Comparison of ENCODE assay signal across 20 cellular contexts in the genomic region with DNA sequence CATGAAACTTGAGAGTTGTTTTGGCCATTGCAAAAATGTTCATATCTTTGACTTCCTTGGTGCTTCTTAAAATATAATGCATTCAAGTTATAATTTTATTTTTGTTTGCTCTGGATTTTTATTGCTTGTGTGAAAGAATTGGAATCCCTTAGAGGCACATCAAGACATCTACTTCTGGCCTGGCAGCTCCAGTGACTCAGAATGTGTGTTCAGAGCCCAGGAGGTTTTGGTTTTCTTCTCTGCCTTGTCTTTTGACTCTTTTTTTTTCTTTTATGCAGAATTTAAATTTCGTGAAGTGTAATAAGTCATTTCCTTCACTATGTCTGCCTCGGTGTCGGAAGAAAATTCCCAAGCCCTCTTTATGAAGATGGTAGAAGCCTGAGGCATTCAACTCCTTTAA.
DNase-seq lines count a peak whose midpoint lies in the region; ATAC-seq and TF ChIP-seq lines count a peak whose summit lies in the region.
"Had no signal": no experiment of that assay in that cellular context is flagged by ENCODE, and none has a peak within 500 bp of the region (broad histone marks: within the 10 kb centered on the region; RNA-seq: fewer than 3 reads in every experiment).

No MANE protein-coding gene starts in this region.

- peak overlapping the region; percentile 18; the same call in 1 of the 2 replicates for H3K4me3 ChIP-seq in GM23248
- no peak overlapping the region for H3K4me3 ChIP-seq in fibroblast of mammary gland (ENCODE audit: control insufficient read depth, low read depth, low read length)
- H3K4me3 ChIP-seq in tibial artery = no peak overlapping the region
- no peak overlapping the region for H3K4me3 ChIP-seq in mucosa of descending colon
- H3K4me3 ChIP-seq: GM12878, thyroid gland had no signal

- WGBS in GM23248 (ENCODE audit: low coverage in 1 of 2, low lambda C conversion rate in 2 of 2, missing lambda C conversion rate in 2 of 2), 2 experiments = 4 to 10% methylated on average over 3 of the region's 3 CpGs

- H3K4me1 Mint-ChIP-seq in T-helper 2 cell treated with Interferon-gamma antibody and Interleukin-4, amounts not matched to agents 5 μg/mL and 100 μg/mL, for 36 hours (ENCODE audit: low read depth) = no peaks in the 10 kb centered on the region
- H3K4me1 Mint-ChIP-seq: activated B cell treated with CpG ODN at 0.5 μM for 24 hours had no signal

- in situ Hi-C loops in GM23248 (cut with MboI) = no loop called here

- H3K27ac ChIP-seq in GM23248 (peak overlapping the region; percentile 55), VCaP (peak overlapping the region; percentile 59), tibial artery (peak overlapping the region; percentile 83 to 86)
- H3K27ac ChIP-seq: RWPE1, thyroid gland had no signal

- no peaks in the 10 kb centered on the region for H3K36me3 ChIP-seq in GM23248 (ENCODE audit: low read depth)
- no peaks in the 10 kb centered on the region for H3K36me3 ChIP-seq in tibial artery
- no peaks in the 10 kb centered on the region for H3K36me3 ChIP-seq in mucosa of descending colon (ENCODE audit: low read depth)
- H3K36me3 ChIP-seq: thyroid gland had no signal

- peaks cover 21% of the 10 kb centered on the region for H3F3A ChIP-seq in GM23248 (ENCODE audit: insufficient read depth)

- H3K27me3 ChIP-seq in GM23248 (replicated peaks; ENCODE audit: insufficient read depth) = no peaks in the 10 kb centered on the region
- no peaks in the 10 kb centered on the region for H3K27me3 ChIP-seq in tibial artery
- H3K27me3 ChIP-seq: thyroid gland had no signal

- ATAC-seq in mucosa of descending colon = no peak
- ATAC-seq: GM12878, right cardiac atrium had no signal

- H3K9me3 ChIP-seq in GM23248 (ENCODE audit: low read depth) (no peaks in the 10 kb centered on the region), tibial artery (no peaks in the 10 kb centered on the region), mucosa of descending colon (no peaks in the 10 kb centered on the region)
- H3K9me3 ChIP-seq: thyroid gland had no signal

- no peaks in the 10 kb centered on the region for H4K20me1 ChIP-seq in GM23248 (ENCODE audit: insufficient read depth)

- H3K79me2 ChIP-seq in GM23248 (ENCODE audit: insufficient read depth) = no peaks in the 10 kb centered on the region

- no peaks in the 10 kb centered on the region for H3K9me2 ChIP-seq in GM23248 (ENCODE audit: insufficient read depth)

- peaks cover 10% of the 10 kb centered on the region for H3K27me3 Mint-ChIP-seq in T-helper 2 cell treated with Interferon-gamma antibody and Interleukin-4, amounts not matched to agents 5 μg/mL and 100 μg/mL, for 36 hours (ENCODE audit: low read depth)
- H3K27me3 Mint-ChIP-seq: activated B cell treated with CpG ODN at 0.5 μM for 24 hours had no signal

- peak overlapping the region; percentile 22; the same call in 1 of the 2 replicates for H3K9ac ChIP-seq in GM23248

- H3K36me3 Mint-ChIP-seq in T-helper 2 cell treated with Interferon-gamma antibody and Interleukin-4, amounts not matched to agents 5 μg/mL and 100 μg/mL, for 36 hours (ENCODE audit: low read depth) = no peaks in the 10 kb centered on the region
- H3K36me3 Mint-ChIP-seq: CD14-positive monocyte had no signal

- peak overlapping the region; percentile 46 for H2AFZ ChIP-seq in GM23248

- no peak overlapping the region for H3K4me3 Mint-ChIP-seq in T-helper 2 cell treated with Interferon-gamma antibody and Interleukin-4, amounts not matched to agents 5 μg/mL and 100 μg/mL, for 36 hours
- H3K4me3 Mint-ChIP-seq: activated B cell treated with CpG ODN at 0.5 μM for 24 hours, CD14-positive monocyte had no signal

- peaks cover 53% of the 10 kb centered on the region for H3K4me1 ChIP-seq in GM23248 (ENCODE audit: insufficient read depth)
- H3K4me1 ChIP-seq in tibial artery = peaks cover 0 to 82% (median 37%) of the 10 kb centered on the region in 4 donors
- H3K4me1 ChIP-seq in mucosa of descending colon (ENCODE audit: low read depth) = no peaks in the 10 kb centered on the region
- H3K4me1 ChIP-seq: thyroid gland had no signal

- no peaks in the 10 kb centered on the region for H3K9me3 Mint-ChIP-seq in T-helper 2 cell treated with Interferon-gamma antibody and Interleukin-4, amounts not matched to agents 5 μg/mL and 100 μg/mL, for 36 hours
- H3K9me3 Mint-ChIP-seq: activated B cell treated with CpG ODN at 0.5 μM for 24 hours had no signal

- intact Hi-C loops in tibial artery (cut with DNase I; ENCODE audit: low total_unique reads) = no loop called here
- intact Hi-C loops in mucosa of descending colon (cut with DNase I, micrococcal nuclease) = no loop called here

- DNase-seq in GM23248 = peak; percentile 85
- peak; percentile 87 for DNase-seq in fibroblast of mammary gland (ENCODE audit: low read depth)
- DNase-seq in tibial artery = peak in 1 of 2 donors; percentile 56
- no peak for DNase-seq in cerebellum (ENCODE audit: low spot score)
- DNase-seq in mucosa of descending colon = no peak
- no peak for DNase-seq in T-helper 2 cell treated with Interferon-gamma antibody and Interleukin-4, amounts not matched to agents 5 μg/mL and 100 μg/mL, for 36 hours (ENCODE audit: low spot score)
- DNase-seq: activated B cell treated with CpG ODN at 0.5 μM for 24 hours; activated effector memory CD4-positive, alpha-beta T cell treated with Interleukin-2 at 50 U/mL for 16 hours; DND-41; hypothalamus; NCI-H1092; NCI-H82; right cardiac atrium; stimulated activated CD4-positive, alpha-beta T cell treated with anti-CD3 and anti-CD28 coated beads, Interleukin-4, amount 100 ng/mL, for 1 hour; stimulated activated CD8-positive, alpha-beta memory T cell treated with anti-CD3 and anti-CD28 coated beads, Interleukin-4, amount 100 ng/mL, for 48 hours; thyroid gland had no signal

- H3K4me2 ChIP-seq in GM23248 (ENCODE audit: unreplicated experiment) = peak overlapping the region; percentile 65

- H3K27ac Mint-ChIP-seq in T-helper 2 cell treated with Interferon-gamma antibody and Interleukin-4, amounts not matched to agents 5 μg/mL and 100 μg/mL, for 36 hours = no peak overlapping the region
- H3K27ac Mint-ChIP-seq: activated B cell treated with CpG ODN at 0.5 μM for 24 hours, CD14-positive monocyte had no signal

- TF ChIP-seq CTCF in VCaP (conservative IDR thresholded peaks at IDR 0.05) (no peak), fibroblast of mammary gland (conservative IDR thresholded peaks at IDR 0.05; ENCODE audit: control insufficient read depth, insufficient read depth, low read depth, low read length) (no peak), tibial artery (IDR thresholded peaks at IDR 0.05) (no peak), mucosa of descending colon (IDR thresholded peaks at IDR 0.05) (no peak)

Comparison
In these comparisons a context has a peak if more than half of its experiments do, and no peak if none do; other contexts are left out.
1. DNase-seq: peak in GM23248 (single experiment) and fibroblast of mammary gland (single experiment); none in cerebellum (single experiment), mucosa of descending colon (0 of 3) and T-helper 2 cell treated with Interferon-gamma antibody and Interleukin-4, amounts not matched to agents 5 μg/mL and 100 μg/mL, for 36 hours (single experiment).
2. Peak in every context shown above with its lines, with median percentiles within 50 percentile points of each other: H3K27ac ChIP-seq.